Comparison of ENCODE assay signal across 21 cellular contexts in genomic region chr1:229088711-229089110, GRCh38.
"Had no signal": no experiment of that assay in that cellular context is flagged by ENCODE, and none has a peak within 500 bp of the region (broad histone marks: within the 10 kb centered on the region; RNA-seq: fewer than 3 reads in every experiment).

No MANE protein-coding gene starts in this region.

- H3K4me2 ChIP-seq: neural progenitor cell had no signal

- H2AFZ ChIP-seq: neural progenitor cell had no signal

- H3K27ac ChIP-seq: dorsolateral prefrontal cortex, gastrocnemius medialis, heart right ventricle, left ventricle myocardium inferior, lower lobe of right lung, neural progenitor cell, ovary, stomach, upper lobe of right lung had no signal

- H3K36me3 ChIP-seq: gastrocnemius medialis, heart right ventricle, left ventricle myocardium inferior, lower lobe of right lung, neural progenitor cell, ovary, stomach, thoracic aorta, upper lobe of right lung had no signal

- H3K9me3 ChIP-seq: gastrocnemius medialis, ovary, thoracic aorta, upper lobe of right lung had no signal

- H3K36me3 Mint-ChIP-seq: memory B cell had no signal

- H3K27ac Mint-ChIP-seq: memory B cell, mesothelial cell of epicardium, neural progenitor cell had no signal

- H3K4me1 Mint-ChIP-seq: natural killer cell had no signal

- H3K4me3 Mint-ChIP-seq: memory B cell, mesothelial cell of epicardium, natural killer cell, neural progenitor cell had no signal

- H3K9me3 Mint-ChIP-seq: memory B cell, natural killer cell had no signal

- H3K4me3 ChIP-seq: dorsolateral prefrontal cortex, gastrocnemius medialis, heart right ventricle, left ventricle myocardium inferior, lower lobe of right lung, neural progenitor cell, ovary, stomach, thoracic aorta, upper lobe of right lung had no signal

- DNase-seq: cortex of kidney; dorsolateral prefrontal cortex; effector CD8-positive, alpha-beta T cell; gastrocnemius medialis; heart right ventricle; left ventricle myocardium inferior; lower lobe of right lung; natural killer cell; nucleus accumbens; ovary; right cardiac atrium; small intestine; stimulated activated CD4-positive, alpha-beta T cell treated with anti-CD3 and anti-CD28 coated beads, Interleukin-12 subunit alpha, Interleukin-12 subunit beta, amount 100 ng/mL, for 4 hours; stimulated activated naive CD4-positive, alpha-beta T cell; stomach; substantia nigra; upper lobe of right lung had no signal
